Comparison of ENCODE assay signal across 20 cellular contexts in the genomic region with DNA sequence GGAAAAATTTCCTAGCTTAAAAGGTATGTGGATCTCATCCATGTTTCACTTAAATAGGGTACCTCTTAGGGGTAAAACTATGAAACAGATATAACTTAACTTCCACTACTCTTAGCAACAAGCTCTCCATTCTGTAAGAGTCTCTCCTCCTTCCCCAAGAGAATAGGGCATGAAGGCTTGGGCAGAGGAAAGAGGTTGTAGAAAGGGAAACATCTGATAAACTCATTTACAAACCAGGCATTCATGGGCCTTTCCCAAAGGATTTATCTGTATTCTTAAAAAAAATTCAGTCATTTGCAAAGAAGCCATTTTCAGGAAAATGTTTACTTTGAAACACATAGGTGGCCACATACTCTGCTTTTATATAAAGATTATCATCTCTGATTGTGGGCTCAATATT.
DNase-seq lines count a peak whose midpoint lies in the region; ATAC-seq and TF ChIP-seq lines count a peak whose summit lies in the region.
"Had no signal": no experiment of that assay in that cellular context is flagged by ENCODE, and none has a peak within 500 bp of the region (broad histone marks: within the 10 kb centered on the region; RNA-seq: fewer than 3 reads in every experiment).

No MANE protein-coding gene starts in this region.

- TF ChIP-seq CTCF in Loucy (conservative IDR thresholded peaks at IDR 0.05; ENCODE audit: low read length), result no peak
- TF ChIP-seq CTCF in endothelial cell (IDR thresholded peaks at IDR 0.05; ENCODE audit: unreplicated experiment), result no peak
- TF ChIP-seq CTCF in neural progenitor cell (IDR thresholded peaks at IDR 0.05), result no peak
- no peak for TF ChIP-seq CTCF in osteocyte (IDR thresholded peaks at IDR 0.05)

- H3K4me1 ChIP-seq in Loucy (ENCODE audit: insufficient read depth, low read length, poor library complexity, severe bottlenecking), result no peaks in the 10 kb centered on the region
- H3K4me1 ChIP-seq in neural progenitor cell, result peaks cover 78% of the 10 kb centered on the region
- H3K4me1 ChIP-seq: Peyer's patch had no signal

- peak overlapping the region; percentile 70 for H3K27ac Mint-ChIP-seq in endothelial cell (ENCODE audit: unreplicated experiment)
- no peak overlapping the region for H3K27ac Mint-ChIP-seq in neural progenitor cell
- H3K27ac Mint-ChIP-seq in osteocyte (ENCODE audit: unreplicated experiment), result no peak overlapping the region
- no peak overlapping the region for H3K27ac Mint-ChIP-seq in activated CD8-positive, alpha-beta memory T cell treated with anti-CD3 and anti-CD28 coated beads, Interleukin-2, amount 10 ng/mL, durations not matched to agents 7 days and 5 days
- peak overlapping the region in 1 of 2 donors; percentile 63 for H3K27ac Mint-ChIP-seq in stimulated activated naive CD8-positive, alpha-beta T cell treated with anti-CD3 and anti-CD28 coated beads, Interleukin-15, amount 100 ng/mL, for 72 hours
- H3K27ac Mint-ChIP-seq: CD8-positive, alpha-beta memory T cell had no signal

- no peaks in the 10 kb centered on the region for H4K20me1 ChIP-seq in Loucy (ENCODE audit: insufficient read depth, low read length, poor library complexity, severe bottlenecking)
- H4K20me1 ChIP-seq in neural progenitor cell (ENCODE audit: low read depth), result peaks cover 25% of the 10 kb centered on the region

- no peaks in the 10 kb centered on the region for H3K9me2 ChIP-seq in Loucy (replicated peaks; ENCODE audit: low read depth, low read length)

- H3K27me3 ChIP-seq in Loucy (ENCODE audit: insufficient read depth, low read length, poor library complexity, severe bottlenecking) (no peaks in the 10 kb centered on the region), neural progenitor cell (no peaks in the 10 kb centered on the region)
- H3K27me3 ChIP-seq: Peyer's patch had no signal

- H3K4me2 ChIP-seq in Loucy (ENCODE audit: low read depth, low read length, poor library complexity, severe bottlenecking), result no peak overlapping the region
- H3K4me2 ChIP-seq in neural progenitor cell, result peak overlapping the region; percentile 21

- H2AFZ ChIP-seq in Loucy (ENCODE audit: low read length), result peak overlapping the region; percentile 54; the same call in 1 of the 2 replicates
- no peak overlapping the region for H2AFZ ChIP-seq in neural progenitor cell (replicated peaks)

- H3K9ac ChIP-seq in Loucy (ENCODE audit: low read depth, low read length, poor library complexity, severe bottlenecking), result no peak overlapping the region
- H3K9ac ChIP-seq in neural progenitor cell, result no peak overlapping the region

- no peaks in the 10 kb centered on the region for H3K9me3 Mint-ChIP-seq in endothelial cell (ENCODE audit: unreplicated experiment)
- no peaks in the 10 kb centered on the region for H3K9me3 Mint-ChIP-seq in neural progenitor cell
- H3K9me3 Mint-ChIP-seq in osteocyte (ENCODE audit: unreplicated experiment), result no peaks in the 10 kb centered on the region
- peaks cover 2% of the 10 kb centered on the region for H3K9me3 Mint-ChIP-seq in activated CD8-positive, alpha-beta memory T cell treated with anti-CD3 and anti-CD28 coated beads, Interleukin-2, amount 10 ng/mL, durations not matched to agents 7 days and 5 days (ENCODE audit: low read depth)
- no peaks in the 10 kb centered on the region for H3K9me3 Mint-ChIP-seq in stimulated activated naive CD8-positive, alpha-beta T cell treated with anti-CD3 and anti-CD28 coated beads, Interleukin-15, amount 100 ng/mL, for 72 hours

- H3K4me3 ChIP-seq in Loucy (ENCODE audit: low read length, poor library complexity, severe bottlenecking) (no peak overlapping the region), neural progenitor cell (no peak overlapping the region)
- H3K4me3 ChIP-seq: K562, Peyer's patch had no signal

- peaks cover 61% of the 10 kb centered on the region for H3K4me1 Mint-ChIP-seq in endothelial cell (ENCODE audit: unreplicated experiment)
- H3K4me1 Mint-ChIP-seq in neural progenitor cell, result peaks cover 57% of the 10 kb centered on the region
- H3K4me1 Mint-ChIP-seq in osteocyte (ENCODE audit: unreplicated experiment), result peaks cover 28% of the 10 kb centered on the region
- H3K4me1 Mint-ChIP-seq in activated CD8-positive, alpha-beta memory T cell treated with anti-CD3 and anti-CD28 coated beads, Interleukin-2, amount 10 ng/mL, durations not matched to agents 7 days and 5 days, result no peaks in the 10 kb centered on the region
- H3K4me1 Mint-ChIP-seq in stimulated activated naive CD8-positive, alpha-beta T cell treated with anti-CD3 and anti-CD28 coated beads, Interleukin-15, amount 100 ng/mL, for 72 hours, result no peaks in the 10 kb centered on the region
- H3K4me1 Mint-ChIP-seq: CD8-positive, alpha-beta memory T cell had no signal

- H3F3A ChIP-seq in Loucy (ENCODE audit: low read depth) (no peaks in the 10 kb centered on the region), neural progenitor cell (ENCODE audit: low read depth) (peaks cover 54% of the 10 kb centered on the region)

- no peak for ATAC-seq in activated CD8-positive, alpha-beta memory T cell treated with anti-CD3 and anti-CD28 coated beads, Interleukin-2, amount 10 ng/mL, durations not matched to agents 7 days and 5 days
- ATAC-seq in stimulated activated naive CD8-positive, alpha-beta T cell treated with anti-CD3 and anti-CD28 coated beads, Interleukin-15, amount 100 ng/mL, for 72 hours, result no peak
- ATAC-seq: K562 had no signal

- H3K79me2 ChIP-seq in Loucy (ENCODE audit: insufficient read depth, low read length) (no peaks in the 10 kb centered on the region), neural progenitor cell (ENCODE audit: low read depth) (peaks cover 46% of the 10 kb centered on the region)

- H3K36me3 Mint-ChIP-seq in endothelial cell (ENCODE audit: low read depth, unreplicated experiment) (no peaks in the 10 kb centered on the region), neural progenitor cell (peaks cover 12% of the 10 kb centered on the region), osteocyte (ENCODE audit: unreplicated experiment) (no peaks in the 10 kb centered on the region)
- H3K36me3 Mint-ChIP-seq in activated CD8-positive, alpha-beta memory T cell treated with anti-CD3 and anti-CD28 coated beads, Interleukin-2, amount 10 ng/mL, durations not matched to agents 7 days and 5 days, result no peaks in the 10 kb centered on the region
- H3K36me3 Mint-ChIP-seq: CD8-positive, alpha-beta memory T cell had no signal

- CTCF ChIA-PET in activated CD8-positive, alpha-beta memory T cell treated with anti-CD3 and anti-CD28 coated beads, Interleukin-2, amount 10 ng/mL, durations not matched to agents 7 days and 5 days (lab: Charles Lee), result no interaction called here

- no peak overlapping the region for H3K4me3 Mint-ChIP-seq in endothelial cell (ENCODE audit: unreplicated experiment)
- no peak overlapping the region for H3K4me3 Mint-ChIP-seq in neural progenitor cell
- H3K4me3 Mint-ChIP-seq in osteocyte (ENCODE audit: unreplicated experiment), result no peak overlapping the region
- no peak overlapping the region for H3K4me3 Mint-ChIP-seq in activated CD8-positive, alpha-beta memory T cell treated with anti-CD3 and anti-CD28 coated beads, Interleukin-2, amount 10 ng/mL, durations not matched to agents 7 days and 5 days
- no peak overlapping the region for H3K4me3 Mint-ChIP-seq in stimulated activated naive CD8-positive, alpha-beta T cell treated with anti-CD3 and anti-CD28 coated beads, Interleukin-15, amount 100 ng/mL, for 72 hours
- H3K4me3 Mint-ChIP-seq: CD8-positive, alpha-beta memory T cell had no signal

- H3K9me3 ChIP-seq in Loucy (ENCODE audit: insufficient read depth, low read depth, low read length), result no peaks in the 10 kb centered on the region
- no peaks in the 10 kb centered on the region for H3K9me3 ChIP-seq in neural progenitor cell (ENCODE audit: low read depth)
- H3K9me3 ChIP-seq: Peyer's patch had no signal

- H3K27me3 Mint-ChIP-seq in endothelial cell (ENCODE audit: unreplicated experiment) (no peaks in the 10 kb centered on the region), neural progenitor cell (ENCODE audit: insufficient read depth, low read depth) (peaks cover 3% of the 10 kb centered on the region), osteocyte (ENCODE audit: unreplicated experiment) (no peaks in the 10 kb centered on the region)
- H3K27me3 Mint-ChIP-seq in activated CD8-positive, alpha-beta memory T cell treated with anti-CD3 and anti-CD28 coated beads, Interleukin-2, amount 10 ng/mL, durations not matched to agents 7 days and 5 days, result no peaks in the 10 kb centered on the region
- H3K27me3 Mint-ChIP-seq in stimulated activated naive CD8-positive, alpha-beta T cell treated with anti-CD3 and anti-CD28 coated beads, Interleukin-15, amount 100 ng/mL, for 72 hours, result no peaks in the 10 kb centered on the region
- H3K27me3 Mint-ChIP-seq: CD8-positive, alpha-beta memory T cell had no signal

- DNase-seq in NCI-H2171 treated with DMSO at 0.1 percent for 48 hours (lab: John Stamatoyannopoulos, UW), result peak; percentile 29
- no peak for DNase-seq in NCI-H2171 (lab: John Stamatoyannopoulos, UW)
- no peak for DNase-seq in endothelial cell (ENCODE audit: low spot score)
- DNase-seq in neural progenitor cell (ENCODE audit: low spot score), result no peak
- no peak for DNase-seq in osteocyte (ENCODE audit: extremely low spot score, unreplicated experiment)
- no peak for DNase-seq in activated CD8-positive, alpha-beta memory T cell treated with anti-CD3 and anti-CD28 coated beads, Interleukin-2, amount 10 ng/mL, durations not matched to agents 7 days and 5 days
- no peak for DNase-seq in stimulated activated naive CD8-positive, alpha-beta T cell treated with anti-CD3 and anti-CD28 coated beads, Interleukin-15, amount 100 ng/mL, for 72 hours
- DNase-seq: CD8-positive, alpha-beta memory T cell; EL; GF-D8; HCEC 1CT; NCI-H1092; NCI-H1436 treated with DMSO at 0.1 percent for 48 hours; NCI-H1930; NCI-H524 treated with DMSO at 0.1 percent for 48 hours; NCI-H82; Peyer's patch had no signal

- H3K36me3 ChIP-seq in Loucy (ENCODE audit: insufficient read depth, low read length) (no peaks in the 10 kb centered on the region), neural progenitor cell (peaks cover 6% of the 10 kb centered on the region)
- H3K36me3 ChIP-seq: Peyer's patch had no signal

- peak overlapping the region; percentile 3 for H3K27ac ChIP-seq in neural progenitor cell
- H3K27ac ChIP-seq: C4-2B, Peyer's patch had no signal
